In genomic region chr10:19702215-19702614, GRCh38 we compare ENCODE assay signal across 11 cellular contexts.
A peak's percentile ranks its signal among the peaks of the same experiment; 100 is the strongest.
DNase-seq lines count a peak whose midpoint lies in the region; ATAC-seq and TF ChIP-seq lines count a peak whose summit lies in the region.
"Had no signal": no experiment of that assay in that cellular context is flagged by ENCODE, and none has a peak within 500 bp of the region (broad histone marks: within the 10 kb centered on the region; RNA-seq: fewer than 3 reads in every experiment).

No MANE protein-coding gene starts in this region.

- H3K9me3 Mint-ChIP-seq in neural progenitor cell, result no peaks in the 10 kb centered on the region

- no peaks in the 10 kb centered on the region for H3K9me3 ChIP-seq in SJSA1 (replicated peaks)
- no peaks in the 10 kb centered on the region for H3K9me3 ChIP-seq in left lung
- H3K9me3 ChIP-seq in neural progenitor cell (ENCODE audit: low read depth), result no peaks in the 10 kb centered on the region
- H3K9me3 ChIP-seq: body of pancreas, thoracic aorta had no signal

- H3K36me3 ChIP-seq in SJSA1, result no peaks in the 10 kb centered on the region
- H3K36me3 ChIP-seq in left lung, result no peaks in the 10 kb centered on the region
- H3K36me3 ChIP-seq in neural progenitor cell, result no peaks in the 10 kb centered on the region
- H3K36me3 ChIP-seq: thoracic aorta had no signal

- TF ChIP-seq CTCF in retinal pigment epithelial cell (conservative IDR thresholded peaks at IDR 0.05; ENCODE audit: low read depth, low read length) (no peak), left lung (IDR thresholded peaks at IDR 0.05) (no peak), neural progenitor cell (IDR thresholded peaks at IDR 0.05) (no peak)

- peaks cover 2% of the 10 kb centered on the region for H3K4me1 Mint-ChIP-seq in neural progenitor cell

- intact Hi-C loops in left lung (cut with DNase I), result no loop called here

- DNase-seq in HCEC 1CT (peak; percentile 40), SJSA1 (ENCODE audit: low read depth in 1 of 2, low spot score in 2 of 2) (peak in 1 of 2 experiments; percentile 14), fibroblast of gingiva (ENCODE audit: low read depth) (peak; percentile 66), retinal pigment epithelial cell (ENCODE audit: low read depth) (peak; percentile 64), left lung (no peak), neural progenitor cell (ENCODE audit: low spot score) (no peak)
- no peak for DNase-seq in activated CD4-positive, CD25-positive, alpha-beta regulatory T cell treated with anti-CD3 and anti-CD28 coated beads, Interleukin-2, amount 50 U/mL, for 72 hours
- DNase-seq: activated CD8-positive, alpha-beta memory T cell treated with anti-CD3 and anti-CD28 coated beads for 24 hours; activated effector memory CD4-positive, alpha-beta T cell treated with Interleukin-2 at 50 U/mL for 16 hours; body of pancreas had no signal

- H3K9ac ChIP-seq in neural progenitor cell, result no peak overlapping the region

- no peaks in the 10 kb centered on the region for H4K20me1 ChIP-seq in neural progenitor cell (ENCODE audit: low read depth)

- H3K27me3 Mint-ChIP-seq in neural progenitor cell (ENCODE audit: insufficient read depth, low read depth), result peaks cover 4% of the 10 kb centered on the region

- no peak overlapping the region for H3K27ac Mint-ChIP-seq in neural progenitor cell

- peak overlapping the region; percentile 25 for H3K27ac ChIP-seq in SJSA1
- no peak overlapping the region for H3K27ac ChIP-seq in left lung
- H3K27ac ChIP-seq in neural progenitor cell, result no peak overlapping the region
- H3K27ac ChIP-seq: body of pancreas, thoracic aorta had no signal

- no peaks in the 10 kb centered on the region for H3K79me2 ChIP-seq in neural progenitor cell (ENCODE audit: low read depth)

- H3F3A ChIP-seq in neural progenitor cell (ENCODE audit: low read depth), result no peaks in the 10 kb centered on the region

- no peak overlapping the region for H2AFZ ChIP-seq in neural progenitor cell (replicated peaks)

- H3K4me3 ChIP-seq in SJSA1, result no peak overlapping the region
- no peak overlapping the region for H3K4me3 ChIP-seq in retinal pigment epithelial cell (ENCODE audit: low read length)
- H3K4me3 ChIP-seq in left lung, result no peak overlapping the region
- H3K4me3 ChIP-seq in neural progenitor cell, result no peak overlapping the region
- H3K4me3 ChIP-seq: body of pancreas, thoracic aorta had no signal

- H3K4me2 ChIP-seq in neural progenitor cell, result no peak overlapping the region

- no peak for ATAC-seq in left lung
- ATAC-seq: body of pancreas had no signal

- no peaks in the 10 kb centered on the region for H3K36me3 Mint-ChIP-seq in neural progenitor cell

- H3K27me3 ChIP-seq in SJSA1 (replicated peaks) (no peaks in the 10 kb centered on the region), left lung (no peaks in the 10 kb centered on the region), neural progenitor cell (no peaks in the 10 kb centered on the region)
- H3K27me3 ChIP-seq: body of pancreas had no signal

- H3K4me1 ChIP-seq in SJSA1 (replicated peaks) (peaks cover 33% of the 10 kb centered on the region), left lung (no peaks in the 10 kb centered on the region), neural progenitor cell (no peaks in the 10 kb centered on the region)
- H3K4me1 ChIP-seq: body of pancreas had no signal

- no peak overlapping the region for H3K4me3 Mint-ChIP-seq in neural progenitor cell

Comparison
In these comparisons a context has a peak if more than half of its experiments do, and no peak if none do; other contexts are left out.
1. DNase-seq: peak in HCEC 1CT (single experiment), fibroblast of gingiva (single experiment) and retinal pigment epithelial cell (single experiment); none in left lung (0 of 2), neural progenitor cell (single experiment) and activated CD4-positive, CD25-positive, alpha-beta regulatory T cell treated with anti-CD3 and anti-CD28 coated beads, Interleukin-2, amount 50 U/mL, for 72 hours (single experiment).